26 cellular contexts compared by ENCODE assay signal in genomic region chr1:226565476-226565875, GRCh38. TPM values are rescaled to one million over a fixed set of nuclear protein-coding genes. Genes with fewer than 3 reads are reported as not detected.
A peak's percentile ranks its signal among the peaks of the same experiment; 100 is the strongest.
DNase-seq lines count a peak whose midpoint lies in the region; ATAC-seq and TF ChIP-seq lines count a peak whose summit lies in the region.
"Had no signal": no experiment of that assay in that cellular context is flagged by ENCODE, and none has a peak within 500 bp of the region (broad histone marks: within the 10 kb centered on the region; RNA-seq: fewer than 3 reads in every experiment).

No MANE protein-coding gene starts in this region.

- H3K27ac ChIP-seq in caudate nucleus (ENCODE audit: low read depth, low read length) (peak overlapping the region; percentile 83), temporal lobe (ENCODE audit: low read depth, low read length) (peak overlapping the region; percentile 19), left ventricle myocardium inferior (replicated peaks) (no peak overlapping the region)
- H3K27ac ChIP-seq: PC-9, SJCRH30 had no signal

- peaks cover 24% of the 10 kb centered on the region for H3K4me1 ChIP-seq in left ventricle myocardium inferior
- H3K4me1 ChIP-seq: SJCRH30 had no signal

- intact Hi-C loops in posterior vena cava (cut with DNase I) (no loop called here), left colon (cut with DNase I, micrococcal nuclease) (no loop called here), left ventricle myocardium inferior (cut with micrococcal nuclease) (no loop called here)

- no peaks in the 10 kb centered on the region for H3K9me3 ChIP-seq in left ventricle myocardium inferior (replicated peaks)
- H3K9me3 ChIP-seq: SJCRH30 had no signal

- ATAC-seq in left colon (no peak), HG03342 (IDR thresholded peaks at IDR 0.05; ENCODE audit: unreplicated experiment) (no peak)
- ATAC-seq: Right ventricle myocardium inferior had no signal

- no peak for TF ChIP-seq CTCF in left ventricle myocardium inferior (IDR thresholded peaks at IDR 0.05; ENCODE audit: borderline replicate concordance)

- DNase-seq in caudate nucleus (lab: John Stamatoyannopoulos, UW), result peak in 5 of 61 donors; percentile 21 to 52 (median 40)
- peak; percentile 76 for DNase-seq in mesenteric fat pad (ENCODE audit: low spot score)
- DNase-seq in posterior vena cava (ENCODE audit: low spot score), result peak; percentile 67
- DNase-seq in NCI-H345 (lab: John Stamatoyannopoulos, UW), result no peak
- DNase-seq in left colon, result no peak
- DNase-seq in left ventricle myocardium inferior, result no peak
- DNase-seq: Calu3; DMS153; H7; KBM-7; MV-4-11; NCI-H1105 treated with DMSO at 0.1 percent for 48 hours; NCI-H146; NCI-H2029; NCI-H446 treated with DMSO at 0.1 percent for 48 hours; NCI-H526; NCI-H82; NK-92 treated with Interleukin-12 subunit alpha and Interleukin-12 subunit beta, amount 100 ng/mL, for 24 hours; PC-9; SJCRH30 had no signal

- H3K4me3 ChIP-seq in left ventricle myocardium inferior, result no peak overlapping the region
- H3K4me3 ChIP-seq: PC-9, SJCRH30 had no signal

- H3K36me3 ChIP-seq in left ventricle myocardium inferior, result no peaks in the 10 kb centered on the region
- H3K36me3 ChIP-seq: SJCRH30 had no signal

- H3K27me3 ChIP-seq in left ventricle myocardium inferior (ENCODE audit: low read depth), result no peaks in the 10 kb centered on the region
- H3K27me3 ChIP-seq: SJCRH30 had no signal

RNA-seq across cellular contexts. Expression of gene STUM, which starts 16.9 kb away (rescaled TPM):
- 1.8 TPM for total RNA-seq in mesenteric fat pad
- total RNA-seq in posterior vena cava, result 1 to 10 TPM; 3.9 to 6.8 TPM
- total RNA-seq in temporal lobe, result 39.1 TPM
- 1 to 10 TPM; 1.4 to 3.9 TPM for total RNA-seq in left colon
- 0.85 TPM for total RNA-seq in left ventricle myocardium inferior
- total RNA-seq: A172, Calu3, LHCN-M2, PC-9, RPMI7951 had no signal

Comparison
In these comparisons a context has a peak if more than half of its experiments do, and no peak if none do; other contexts are left out.
1. DNase-seq: peak in mesenteric fat pad (single experiment) and posterior vena cava (single experiment); none in NCI-H345 (single experiment), left colon (0 of 2) and left ventricle myocardium inferior (single experiment).